Comparison of ENCODE assay signal across 1 cellular context in genomic region chr10:128686638-128687278, GRCh38.
TF ChIP-seq lines count a peak whose summit lies in the region.

No MANE protein-coding gene starts in this region.

TF ChIP-seq in GM23338, 12 proteins besides CTCF, POLR2A, EP300 and RAD21 (continued from another document):
- TF ChIP-seq ZNF462 (CRISPR knock-in tag; IDR thresholded peaks at IDR 0.05) (no peak), EZH2 (IDR thresholded peaks at IDR 0.05; ENCODE audit: low read depth, unreplicated experiment) (no peak), POLR2AphosphoS5 (IDR thresholded peaks at IDR 0.05; ENCODE audit: low read depth) (no peak), ZNF114 (CRISPR knock-in tag; IDR thresholded peaks at IDR 0.05) (no peak), CREB1 (CRISPR knock-in tag; IDR thresholded peaks at IDR 0.05; ENCODE audit: low read depth) (no peak), EZH2phosphoT487 (IDR thresholded peaks at IDR 0.05; ENCODE audit: unreplicated experiment) (no peak), NANOG (IDR thresholded peaks at IDR 0.05; ENCODE audit: borderline replicate concordance) (no peak)
- TF ChIP-seq, protein P1, sequence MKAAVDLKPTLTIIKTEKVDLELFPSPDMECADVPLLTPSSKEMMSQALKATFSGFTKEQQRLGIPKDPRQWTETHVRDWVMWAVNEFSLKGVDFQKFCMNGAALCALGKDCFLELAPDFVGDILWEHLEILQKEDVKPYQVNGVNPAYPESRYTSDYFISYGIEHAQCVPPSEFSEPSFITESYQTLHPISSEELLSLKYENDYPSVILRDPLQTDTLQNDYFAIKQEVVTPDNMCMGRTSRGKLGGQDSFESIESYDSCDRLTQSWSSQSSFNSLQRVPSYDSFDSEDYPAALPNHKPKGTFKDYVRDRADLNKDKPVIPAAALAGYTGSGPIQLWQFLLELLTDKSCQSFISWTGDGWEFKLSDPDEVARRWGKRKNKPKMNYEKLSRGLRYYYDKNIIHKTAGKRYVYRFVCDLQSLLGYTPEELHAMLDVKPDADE (IDR thresholded peaks at IDR 0.05) = no peak
